19 cellular contexts compared by ENCODE assay signal in genomic region chr17:9612016-9612415, GRCh38. TPM values are rescaled to one million over a fixed set of nuclear protein-coding genes. Genes with fewer than 3 reads are reported as not detected.
DNase-seq lines count a peak whose midpoint lies in the region; ATAC-seq lines count a peak whose summit lies in the region.
"Had no signal": no experiment of that assay in that cellular context is flagged by ENCODE, and none has a peak within 500 bp of the region (broad histone marks: within the 10 kb centered on the region; RNA-seq: fewer than 3 reads in every experiment).

No MANE protein-coding gene starts in this region.

- DNase-seq in Daoy (ENCODE audit: low read depth) (peak; percentile 4), RKO (ENCODE audit: low spot score) (peak; percentile 15), glomerular visceral epithelial cell (ENCODE audit: extremely low spot score) (peak; percentile 77), renal cortical epithelial cell (ENCODE audit: low read depth) (peak; percentile 84), T1000 (lab: John Stamatoyannopoulos, UW) (no peak), GM19238 (ENCODE audit: insufficient read length, low spot score) (no peak)
- DNase-seq: CD4-positive, CD25-positive, alpha-beta regulatory T cell; COR-L47; EL; H7; HFFc6; NCI-H1105 treated with DMSO at 0.1 percent for 48 hours; NCI-H1694; NCI-H2081 treated with DMSO at 0.1 percent for 48 hours; Peyer's patch; Right ventricle myocardium superior had no signal

- no peak for ATAC-seq in HG03025 (IDR thresholded peaks at IDR 0.05; ENCODE audit: low FRiP score, unreplicated experiment)

RNA-seq across cellular contexts. Expression of gene USP43, which starts 33.3 kb away (rescaled TPM):
- total RNA-seq in Daoy (2014; rRNA removed; shearing (Covaris generic)), result 0.80 and 1.7 TPM in 2 replicates
- 10.3 and 14.1 TPM in 2 replicates for total RNA-seq in renal cortical epithelial cell
- total RNA-seq: CD4-positive, CD25-positive, alpha-beta regulatory T cell; LHCN-M2; Right ventricle myocardium superior had no signal

RNA-seq across cellular contexts. Expression of gene CFAP52, which starts 35.6 kb away (rescaled TPM):
- total RNA-seq in Daoy (2014; rRNA removed; shearing (Covaris generic)), result not detected in 2 replicates
- 1.3 TPM in 1 of 2 replicates, not detected in the other for total RNA-seq in renal cortical epithelial cell
- total RNA-seq: B cell; CD4-positive, CD25-positive, alpha-beta regulatory T cell; H7; HFFc6; LHCN-M2; Peyer's patch had no signal

RNA-seq across cellular contexts. Expression of gene STX8, which starts 36.4 kb away (rescaled TPM):
- total RNA-seq in Daoy (2014; rRNA removed; shearing (Covaris generic)), result 52.7 and 76.9 TPM in 2 replicates
- 76.6 and 97.9 TPM in 2 replicates for total RNA-seq in renal cortical epithelial cell

Comparison
In these comparisons a context has a peak if more than half of its experiments do, and no peak if none do; other contexts are left out.
1. DNase-seq: peak in Daoy (single experiment), RKO (single experiment), glomerular visceral epithelial cell (single experiment) and renal cortical epithelial cell (single experiment); none in T1000 (single experiment) and GM19238 (single experiment).